In the genomic region with DNA sequence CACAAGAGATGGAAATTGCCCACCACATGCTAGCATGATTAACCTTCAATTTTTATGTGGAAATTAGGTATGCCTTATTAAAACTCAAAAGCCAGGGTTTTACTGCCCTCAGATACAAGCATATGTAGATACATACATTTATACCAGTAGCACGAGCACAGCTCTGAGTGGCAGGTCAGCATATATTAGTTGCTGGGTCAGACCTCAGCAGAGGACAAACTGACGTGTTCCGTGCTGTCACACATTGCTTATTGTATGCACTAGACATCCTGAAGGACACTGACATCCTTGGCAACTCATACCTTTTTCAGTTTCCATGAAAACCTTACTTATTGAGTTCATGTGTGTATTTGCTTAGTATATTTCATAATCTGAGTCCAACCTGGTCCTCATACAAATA, we compare ENCODE assay signal across 28 cellular contexts.
DNase-seq lines count a peak whose midpoint lies in the region; ATAC-seq, FAIRE-seq and TF ChIP-seq lines count a peak whose summit lies in the region.
"Had no signal": no experiment of that assay in that cellular context is flagged by ENCODE, and none has a peak within 500 bp of the region (broad histone marks: within the 10 kb centered on the region; RNA-seq: fewer than 3 reads in every experiment).

No MANE protein-coding gene starts in this region.

- H3K79me2 ChIP-seq in mesendoderm (ENCODE audit: control insufficient read depth, insufficient read depth, low read length), result no peaks in the 10 kb centered on the region

- H3K4ac ChIP-seq in mesendoderm (ENCODE audit: low read depth, low read length), result no peak overlapping the region

- H3K36me3 Mint-ChIP-seq in activated T-helper 2 cell treated with anti-CD3 and anti-CD28 coated beads, Interferon-gamma antibody, Interleukin-2, Interleukin-4, amounts not matched to agents 10 μg/mL and 5 μg/mL and 100 μg/mL, durations not matched to agents 14 hours and 24 hours and 36 hours (ENCODE audit: low read depth), result no peaks in the 10 kb centered on the region
- H3K36me3 Mint-ChIP-seq in T-cell, result no peaks in the 10 kb centered on the region
- H3K36me3 Mint-ChIP-seq: CD14-positive monocyte; CD4-positive, alpha-beta memory T cell; CD4-positive, CD25-positive, alpha-beta regulatory T cell; CD8-positive, alpha-beta memory T cell had no signal

- no peaks in the 10 kb centered on the region for H3K79me1 ChIP-seq in mesendoderm (ENCODE audit: low read length)

- ATAC-seq in A549 (no peak; a peak in 1 of 6 replicates), T-cell (replicated peaks in 1 of 4) (no peak)
- ATAC-seq: GM12878 had no signal

- WGBS in A549 (ENCODE audit: missing lambda C conversion rate), result 85% methylated on average over 3 of the region's 3 CpGs
- no CpG with 5 or more reads among the region's 3 CpGs for whole genome bisulfite sequencing in mesendoderm (ENCODE audit: extremely low coverage, insufficient coverage, low lambda C conversion rate)

- no peak overlapping the region for H3K9ac ChIP-seq in BLaER1 treated with 17β-estradiol and CSF1 and Interleukin-3, amounts not matched to agents 10 nM and 100 nM
- H3K9ac ChIP-seq in mesendoderm (ENCODE audit: low read length), result no peak overlapping the region

- no peak for TF ChIP-seq EP300 in A549 (IDR thresholded peaks at IDR 0.05)

- H3K27ac ChIP-seq in A549, result peak overlapping the region; percentile 3 to 63; a peak in 2 of 6 replicates
- H3K27ac ChIP-seq in BLaER1 treated with 17β-estradiol and CSF1 and Interleukin-3, amounts not matched to agents 10 nM and 100 nM, result no peak overlapping the region
- no peak overlapping the region for H3K27ac ChIP-seq in mesendoderm (ENCODE audit: low read depth, low read length)
- H3K27ac ChIP-seq: 22Rv1 had no signal

- peaks cover 22% of the 10 kb centered on the region for H3K4me1 ChIP-seq in A549
- peaks cover 9 to 65% (median 27%) of the 10 kb centered on the region in 10 experiments; a peak in 19 of 20 replicates for H3K4me1 ChIP-seq in BLaER1 treated with 17β-estradiol and CSF1 and Interleukin-3, amounts not matched to agents 10 nM and 100 nM
- H3K4me1 ChIP-seq in mesendoderm (ENCODE audit: control insufficient read depth, low read depth, low read length), result no peaks in the 10 kb centered on the region

- H2BK120ac ChIP-seq in mesendoderm (ENCODE audit: low read depth, low read length), result no peak overlapping the region

- H3K23ac ChIP-seq in mesendoderm (ENCODE audit: low read length), result no peak overlapping the region

- CTCF ChIA-PET in A549 (lab: Yijun Ruan, JAX), result no interaction called here
- CTCF ChIA-PET in HEK293T (lab: Yijun Ruan, JAX), result no interaction called here
- CTCF ChIA-PET in T-cell (lab: Charles Lee), result no interaction called here

- no peaks in the 10 kb centered on the region for H3K9me3 ChIP-seq in A549
- H3K9me3 ChIP-seq in BLaER1 treated with 17β-estradiol and CSF1 and Interleukin-3, amounts not matched to agents 10 nM and 100 nM (replicated peaks in 1 of 11), result no peaks in the 10 kb centered on the region
- H3K9me3 ChIP-seq: BE2C had no signal

- no peak for DNase-seq in A549 (ENCODE audit: low read depth in 1 of 2, low spot score in 1 of 2)
- DNase-seq in HEK293T (ENCODE audit: extremely low spot score), result no peak
- DNase-seq in mesendoderm, result no peak
- DNase-seq in activated T-helper 2 cell treated with anti-CD3 and anti-CD28 coated beads, Interferon-gamma antibody, Interleukin-2, Interleukin-4, amounts not matched to agents 10 μg/mL and 5 μg/mL and 100 μg/mL, durations not matched to agents 14 hours and 24 hours and 36 hours (ENCODE audit: low spot score), result no peak
- DNase-seq in NCI-H345 treated with DMSO at 0.1 percent for 48 hours (lab: John Stamatoyannopoulos, UW; ENCODE audit: unreplicated experiment), result no peak
- no peak for DNase-seq in T-cell
- no peak for DNase-seq in posterior cingulate gyrus
- DNase-seq: ACHN; BE2C; C1 segment of cervical spinal cord; CD4-positive, alpha-beta memory T cell; CD4-positive, CD25-positive, alpha-beta regulatory T cell; CD8-positive, alpha-beta memory T cell; COR-L47; DMS 273 treated with DMSO at 0.1 percent for 48 hours; DMS153; DMS53; DMS79; DND-41; EL; GDM1 had no signal

- H3K27me3 ChIP-seq in BLaER1 treated with 17β-estradiol and CSF1 and Interleukin-3, amounts not matched to agents 10 nM and 100 nM, result no peaks in the 10 kb centered on the region
- no peaks in the 10 kb centered on the region for H3K27me3 ChIP-seq in mesendoderm (ENCODE audit: insufficient read depth, low read length, poor library complexity)
- H3K27me3 ChIP-seq: BE2C had no signal

- peak overlapping the region; percentile 24; the same call in 2 of the 3 replicates for H3K4me2 ChIP-seq in A549
- H3K4me2 ChIP-seq in BLaER1 treated with 17β-estradiol and CSF1 and Interleukin-3, amounts not matched to agents 10 nM and 100 nM, result peak overlapping the region in 9 of 11 experiments; percentile 47 to 76 (median 57); a peak in 15 of 22 replicates
- no peak overlapping the region for H3K4me2 ChIP-seq in mesendoderm (ENCODE audit: low read length)

- FAIRE-seq in A549 (lab: Jason Lieb, UNC), result no peak
- FAIRE-seq: GM12878, GM12892, GM18507, GM19239 had no signal

- no peak overlapping the region for H3K56ac ChIP-seq in mesendoderm (ENCODE audit: low read length)

- no peak overlapping the region for H3K27ac Mint-ChIP-seq in activated T-helper 2 cell treated with anti-CD3 and anti-CD28 coated beads, Interferon-gamma antibody, Interleukin-2, Interleukin-4, amounts not matched to agents 10 μg/mL and 5 μg/mL and 100 μg/mL, durations not matched to agents 14 hours and 24 hours and 36 hours
- no peak overlapping the region for H3K27ac Mint-ChIP-seq in T-cell
- H3K27ac Mint-ChIP-seq: CD14-positive monocyte; CD4-positive, alpha-beta memory T cell; CD4-positive, CD25-positive, alpha-beta regulatory T cell; CD8-positive, alpha-beta memory T cell had no signal

- no peak overlapping the region for H4K5ac ChIP-seq in mesendoderm (ENCODE audit: low read length)

- TF ChIP-seq RAD21 in A549 (conservative IDR thresholded peaks at IDR 0.05 in 1 of 2, IDR thresholded peaks at IDR 0.05 in 1 of 2), result no peak

- H3K36me3 ChIP-seq in BLaER1 treated with 17β-estradiol and CSF1 and Interleukin-3, amounts not matched to agents 10 nM and 100 nM, result no peaks in the 10 kb centered on the region
- H3K36me3 ChIP-seq in mesendoderm (ENCODE audit: control insufficient read depth, insufficient read depth, low read length), result no peaks in the 10 kb centered on the region
- H3K36me3 ChIP-seq: BE2C had no signal

- no peak overlapping the region for H4K8ac ChIP-seq in mesendoderm (ENCODE audit: low read depth, low read length)

- no peaks in the 10 kb centered on the region for H3K27me3 Mint-ChIP-seq in activated T-helper 2 cell treated with anti-CD3 and anti-CD28 coated beads, Interferon-gamma antibody, Interleukin-2, Interleukin-4, amounts not matched to agents 10 μg/mL and 5 μg/mL and 100 μg/mL, durations not matched to agents 14 hours and 24 hours and 36 hours (ENCODE audit: low read depth)
- peaks cover 0 to 3% of the 10 kb centered on the region in 2 donors for H3K27me3 Mint-ChIP-seq in T-cell
- H3K27me3 Mint-ChIP-seq: CD4-positive, alpha-beta memory T cell; CD4-positive, CD25-positive, alpha-beta regulatory T cell; CD8-positive, alpha-beta memory T cell had no signal

- TF ChIP-seq POLR2A in A549 (IDR thresholded peaks at IDR 0.05; ENCODE audit: low read length), result no peak

- no peak overlapping the region for H3K18ac ChIP-seq in mesendoderm (ENCODE audit: low read length)

- no peaks in the 10 kb centered on the region for H3K9me3 Mint-ChIP-seq in activated T-helper 2 cell treated with anti-CD3 and anti-CD28 coated beads, Interferon-gamma antibody, Interleukin-2, Interleukin-4, amounts not matched to agents 10 μg/mL and 5 μg/mL and 100 μg/mL, durations not matched to agents 14 hours and 24 hours and 36 hours
- H3K9me3 Mint-ChIP-seq in T-cell, result peaks cover 0 to 3% (median 0%) of the 10 kb centered on the region in 3 donors

- intact Hi-C loops in activated T-helper 2 cell treated with anti-CD3 and anti-CD28 coated beads, Interferon-gamma antibody, Interleukin-2, Interleukin-4, amounts not matched to agents 10 μg/mL and 5 μg/mL and 100 μg/mL, durations not matched to agents 14 hours and 24 hours and 36 hours (cut with micrococcal nuclease), result no loop called here
- intact Hi-C loops in posterior cingulate gyrus (cut with DNase I), result no loop called here

- H2BK15ac ChIP-seq in mesendoderm (replicated peaks; ENCODE audit: low read depth), result no peak overlapping the region

- TF ChIP-seq CTCF in A549 (IDR thresholded peaks at IDR 0.05), result no peak

- no peaks in the 10 kb centered on the region for H4K20me1 ChIP-seq in BLaER1 treated with 17β-estradiol and CSF1 and Interleukin-3, amounts not matched to agents 10 nM and 100 nM

- H3K4me3 Mint-ChIP-seq in activated T-helper 2 cell treated with anti-CD3 and anti-CD28 coated beads, Interferon-gamma antibody, Interleukin-2, Interleukin-4, amounts not matched to agents 10 μg/mL and 5 μg/mL and 100 μg/mL, durations not matched to agents 14 hours and 24 hours and 36 hours (ENCODE audit: low read depth), result no peak overlapping the region
- no peak overlapping the region for H3K4me3 Mint-ChIP-seq in T-cell
- H3K4me3 Mint-ChIP-seq: CD14-positive monocyte; CD4-positive, alpha-beta memory T cell; CD4-positive, CD25-positive, alpha-beta regulatory T cell; CD8-positive, alpha-beta memory T cell had no signal

- H2AK5ac ChIP-seq in mesendoderm (ENCODE audit: low read length), result no peak overlapping the region

- POLR2A ChIA-PET in A549 (lab: Yijun Ruan, JAX) (no interaction called here), HEK293T (lab: Yijun Ruan, JAX) (no interaction called here), T-cell (lab: Charles Lee) (no interaction called here)

- H3K4me1 Mint-ChIP-seq in activated T-helper 2 cell treated with anti-CD3 and anti-CD28 coated beads, Interferon-gamma antibody, Interleukin-2, Interleukin-4, amounts not matched to agents 10 μg/mL and 5 μg/mL and 100 μg/mL, durations not matched to agents 14 hours and 24 hours and 36 hours (ENCODE audit: low read depth), result no peaks in the 10 kb centered on the region
- H3K4me1 Mint-ChIP-seq in T-cell, result no peaks in the 10 kb centered on the region
- H3K4me1 Mint-ChIP-seq: CD14-positive monocyte; CD4-positive, alpha-beta memory T cell; CD4-positive, CD25-positive, alpha-beta regulatory T cell; CD8-positive, alpha-beta memory T cell had no signal

- peak overlapping the region; percentile 8 for H2BK5ac ChIP-seq in mesendoderm (ENCODE audit: low read length)

- H3K4me3 ChIP-seq in A549 (no peak overlapping the region), mesendoderm (ENCODE audit: low read length) (no peak overlapping the region)
- H3K4me3 ChIP-seq in BLaER1 treated with 17β-estradiol and CSF1 and Interleukin-3, amounts not matched to agents 10 nM and 100 nM, result no peak overlapping the region
- H3K4me3 ChIP-seq: GM12878 had no signal

TF ChIP-seq in A549, 52 proteins besides CTCF, POLR2A, EP300 and RAD21 (continues in another document):
- no peak for TF ChIP-seq MYC (IDR thresholded peaks at IDR 0.05; ENCODE audit: borderline replicate concordance, low read length)

TF ChIP-seq in HEK293T, 16 proteins besides CTCF, POLR2A, EP300 and RAD21 (continues in another document):
- TF ChIP-seq CTBP1 (IDR thresholded peaks at IDR 0.05; ENCODE audit: borderline replicate concordance) (no peak), NFRKB (IDR thresholded peaks at IDR 0.05) (no peak), LEF1 (IDR thresholded peaks at IDR 0.05; ENCODE audit: borderline replicate concordance) (no peak)

Comparison
In these comparisons a context has a peak if more than half of its experiments do, and no peak if none do; other contexts are left out.
1. H3K27ac ChIP-seq: peak in A549 (2 of 2); none in BLaER1 treated with 17β-estradiol and CSF1 and Interleukin-3, amounts not matched to agents 10 nM and 100 nM (0 of 11) and mesendoderm (single experiment).